In genomic region chr11:15886866-15887265, GRCh38 we compare ENCODE assay signal across 23 cellular contexts.
DNase-seq lines count a peak whose midpoint lies in the region; ATAC-seq and TF ChIP-seq lines count a peak whose summit lies in the region.
"Had no signal": no experiment of that assay in that cellular context is flagged by ENCODE, and none has a peak within 500 bp of the region (broad histone marks: within the 10 kb centered on the region; RNA-seq: fewer than 3 reads in every experiment).

No MANE protein-coding gene starts in this region.

- H3K4me1 Mint-ChIP-seq in brain (peaks cover 79% of the 10 kb centered on the region), neural progenitor cell (peaks cover 78% of the 10 kb centered on the region)
- H3K4me1 Mint-ChIP-seq: B cell had no signal

- peaks cover 20% of the 10 kb centered on the region for H3F3A ChIP-seq in neural progenitor cell (ENCODE audit: low read depth)

- H3K4me1 ChIP-seq in neural progenitor cell, result peaks cover 36% of the 10 kb centered on the region
- H3K4me1 ChIP-seq in BE2C, result no peaks in the 10 kb centered on the region

- peaks cover 0 to 4% (median 0%) of the 10 kb centered on the region in 5 experiments for H3K9me3 Mint-ChIP-seq in brain
- H3K9me3 Mint-ChIP-seq in neural progenitor cell, result no peaks in the 10 kb centered on the region

- no peak for TF ChIP-seq CTCF in brain (conservative IDR thresholded peaks at IDR 0.05)
- TF ChIP-seq CTCF in neural progenitor cell (IDR thresholded peaks at IDR 0.05), result no peak
- TF ChIP-seq CTCF in BE2C (IDR thresholded peaks at IDR 0.05; ENCODE audit: low read depth, low read length), result no peak

- no peaks in the 10 kb centered on the region for H4K20me1 ChIP-seq in neural progenitor cell (ENCODE audit: low read depth)

- H3K36me3 ChIP-seq in neural progenitor cell (no peaks in the 10 kb centered on the region), BE2C (no peaks in the 10 kb centered on the region)

- H3K4me3 Mint-ChIP-seq in brain (no peak overlapping the region), neural progenitor cell (no peak overlapping the region)
- H3K4me3 Mint-ChIP-seq: B cell had no signal

- ATAC-seq in HG03432 (IDR thresholded peaks at IDR 0.05; ENCODE audit: unreplicated experiment), result no peak
- ATAC-seq: Panc1, SK-N-SH treated with all-trans-retinoic acid at 6 μM for 48 hours had no signal

- H3K27me3 ChIP-seq in neural progenitor cell (no peaks in the 10 kb centered on the region), BE2C (no peaks in the 10 kb centered on the region)

- no peak overlapping the region for H3K4me2 ChIP-seq in neural progenitor cell

- no peak overlapping the region for H3K27ac ChIP-seq in neural progenitor cell

- DNase-seq in EH (ENCODE audit: low read depth) (peak; percentile 38), SW480 (ENCODE audit: low spot score) (peak; percentile 89), neural progenitor cell (ENCODE audit: low spot score) (no peak), hippocampal formation (lab: John Stamatoyannopoulos, UW) (no peak), cardiac septum (ENCODE audit: low spot score) (no peak), BE2C (no peak)
- DNase-seq: DMS53, EL, GF-D8, GOT3, KBM-7, MM.1S, NCI-H1092, NCI-H1436, NCI-H187 treated with DMSO at 0.1 percent for 48 hours, NCI-H2107, NCI-H524 treated with DMSO at 0.1 percent for 48 hours, NCI-H82 had no signal

- peaks cover 3% of the 10 kb centered on the region for H3K27me3 Mint-ChIP-seq in brain
- H3K27me3 Mint-ChIP-seq in neural progenitor cell (ENCODE audit: insufficient read depth, low read depth), result peaks cover 14% of the 10 kb centered on the region

- H3K36me3 Mint-ChIP-seq in brain (no peaks in the 10 kb centered on the region), neural progenitor cell (no peaks in the 10 kb centered on the region)

- H3K9me3 ChIP-seq in neural progenitor cell (ENCODE audit: low read depth) (no peaks in the 10 kb centered on the region), BE2C (no peaks in the 10 kb centered on the region)

- intact Hi-C loops in cardiac septum (cut with DNase I), result no loop called here

- no peak overlapping the region for H3K9ac ChIP-seq in neural progenitor cell

- no peak overlapping the region for H3K4me3 ChIP-seq in neural progenitor cell
- no peak overlapping the region for H3K4me3 ChIP-seq in BE2C (ENCODE audit: low read depth, low read length)

- H2AFZ ChIP-seq in neural progenitor cell (replicated peaks), result no peak overlapping the region

- H3K27ac Mint-ChIP-seq in brain, result peak overlapping the region in 3 of 5 experiments; percentile 12 to 60 (median 18)
- peak overlapping the region; percentile 8 for H3K27ac Mint-ChIP-seq in neural progenitor cell
- H3K27ac Mint-ChIP-seq: B cell had no signal

- no peaks in the 10 kb centered on the region for H3K79me2 ChIP-seq in neural progenitor cell (ENCODE audit: low read depth)

Comparison
In these comparisons a context has a peak if more than half of its experiments do, and no peak if none do; other contexts are left out.
1. DNase-seq: peak in EH (single experiment) and SW480 (single experiment); none in neural progenitor cell (single experiment), hippocampal formation (0 of 2), cardiac septum (single experiment) and BE2C (single experiment).